Comparison of ENCODE assay signal across 21 cellular contexts in genomic region chr20:20089018-20089417, GRCh38. TPM values are rescaled to one million over a fixed set of nuclear protein-coding genes. Genes with fewer than 3 reads are reported as not detected.
"Had no signal": no experiment of that assay in that cellular context is flagged by ENCODE, and none has a peak within 500 bp of the region (broad histone marks: within the 10 kb centered on the region; RNA-seq: fewer than 3 reads in every experiment).

No MANE protein-coding gene starts in this region.

- H3K36me3 ChIP-seq: lower lobe of right lung, neural progenitor cell, ovary, transverse colon had no signal

- H3K4me3 ChIP-seq: lower lobe of right lung, neural progenitor cell, ovary, skin epidermis, testis, transverse colon had no signal

- H3K9me3 ChIP-seq: lower lobe of right lung, ovary, testis, transverse colon had no signal

- H3K27me3 ChIP-seq: neural progenitor cell, ovary, testis, transverse colon had no signal

- FAIRE-seq: endometrium, islet of Langerhans had no signal

- H3K4me1 ChIP-seq: neural progenitor cell, transverse colon had no signal

- DNase-seq: effector memory CD4-positive, alpha-beta T cell; foreskin fibroblast; hypothalamus; kidney glomerular epithelial cell; lower lobe of right lung; natural killer cell; nucleus accumbens; ovary; stimulated activated CD4-positive, alpha-beta T cell treated with anti-CD3 and anti-CD28 coated beads, Interleukin-2, amount 100 ng/mL, for 24 hours; stimulated activated CD4-positive, alpha-beta T cell treated with anti-CD3 and anti-CD28 coated beads, Interleukin-4, amount 100 ng/mL, for 4 hours; stimulated activated naive B cell treated with anti-CD40 and anti-IgM and Interleukin-4, amounts not matched to agents 10 μg/mL and 1 μg/mL and 100 μg/mL, for 72 hours; stimulated activated naive CD8-positive, alpha-beta T cell treated with anti-CD3 and anti-CD28 coated beads, Interleukin-15, amount 100 ng/mL, for 72 hours; testis; transverse colon had no signal

- ATAC-seq: esophagus mucosa; left lobe of liver; natural killer cell; sciatic nerve; stimulated activated naive B cell treated with anti-CD40 and anti-IgM and Interleukin-4, amounts not matched to agents 10 μg/mL and 1 μg/mL and 100 μg/mL, for 72 hours; stimulated activated naive CD8-positive, alpha-beta T cell treated with anti-CD3 and anti-CD28 coated beads, Interleukin-15, amount 100 ng/mL, for 72 hours had no signal

- H3K27ac ChIP-seq: lower lobe of right lung, neural progenitor cell, ovary, skin epidermis, testis, transverse colon had no signal

RNA-seq across cellular contexts. Expression of gene CFAP61, which starts 36.7 kb away (rescaled TPM):
- total RNA-seq: esophagus mucosa, left lobe of liver had no signal
